In the genomic region with DNA sequence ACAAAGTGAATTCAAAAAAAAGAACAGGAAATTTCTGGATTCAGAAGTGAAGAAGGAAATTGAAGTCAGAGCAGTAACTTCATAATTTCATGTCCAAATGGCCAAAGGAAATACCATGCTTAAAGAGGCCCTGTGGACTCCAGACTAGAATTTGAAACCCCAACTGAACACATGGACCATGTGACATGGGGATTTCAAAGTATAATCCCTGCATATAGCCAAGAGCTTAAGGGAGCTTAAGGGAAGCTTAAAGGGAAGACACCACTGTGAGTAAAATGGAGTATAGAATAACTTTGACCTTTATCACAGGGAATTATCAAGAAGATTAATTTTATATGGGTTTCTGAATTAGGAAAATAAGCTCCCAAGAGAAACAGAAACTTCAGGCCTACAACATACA, we compare ENCODE assay signal across 29 cellular contexts.
"Had no signal": no experiment of that assay in that cellular context is flagged by ENCODE, and none has a peak within 500 bp of the region (broad histone marks: within the 10 kb centered on the region; RNA-seq: fewer than 3 reads in every experiment).

No MANE protein-coding gene starts in this region.

- DNase-seq: activated CD4-positive, alpha-beta memory T cell treated with anti-CD3 and anti-CD28 coated beads for 36 hours; activated CD4-positive, alpha-beta T cell treated with anti-CD3 and anti-CD28 coated beads for 36 hours; activated CD4-positive, alpha-beta T cell treated with anti-CD3 and anti-CD28 coated beads, Interleukin-2, amount 10 ng/mL, durations not matched to agents 24 days and 14 days; activated CD4-positive, CD25-positive, alpha-beta regulatory T cell; activated CD4-positive, CD25-positive, alpha-beta regulatory T cell treated with anti-CD3 and anti-CD28 coated beads, Interleukin-2, amount 50 U/mL, for 72 hours; activated CD8-positive, alpha-beta memory T cell treated with anti-CD3 and anti-CD28 coated beads, Interleukin-2, amount 10 ng/mL, durations not matched to agents 7 days and 5 days; activated CD8-positive, alpha-beta memory T cell treated with anti-CD3 and anti-CD28 coated beads, Interleukin-2, amount 50 U/mL, for 4 hours; activated CD8-positive, alpha-beta T cell treated with anti-CD3 and anti-CD28 coated beads, Interleukin-2, amount 10 ng/mL, durations not matched to agents 7 days and 5 days; activated effector memory CD4-positive, alpha-beta T cell treated with anti-CD3 and anti-CD28 coated beads, Interleukin-2, amount 50 U/mL, for 16 hours; activated naive CD4-positive, alpha-beta T cell treated with anti-CD3 and anti-CD28 coated beads, Interleukin-2, amount 10 ng/mL, durations not matched to agents 7 days and 5 days; activated naive CD8-positive, alpha-beta T cell treated with anti-CD3 and anti-CD28 coated beads, Interleukin-2, amount 10 ng/mL, durations not matched to agents 7 days and 5 days; activated T-cell treated with anti-CD3 and anti-CD28 coated beads, Interleukin-2, amount 50 U/mL, for 1 hour; activated T-cell treated with anti-CD3 and anti-CD28 coated beads, Interleukin-2, amount 50 U/mL, for 48 hours; cortex of kidney; dermis blood vessel endothelial cell; effector CD4-positive, alpha-beta T cell; effector memory CD8-positive, alpha-beta T cell; erythroblast; esophagus squamous epithelium; foreskin melanocyte; head of caudate nucleus; hippocampal formation; T-helper 17 cell; T1000 had no signal

- FAIRE-seq: colon had no signal

- ATAC-seq: activated CD4-positive, alpha-beta T cell treated with anti-CD3 and anti-CD28 coated beads for 36 hours; activated CD8-positive, alpha-beta memory T cell treated with anti-CD3 and anti-CD28 coated beads, Interleukin-2, amount 10 ng/mL, durations not matched to agents 7 days and 5 days; activated CD8-positive, alpha-beta T cell treated with anti-CD3 and anti-CD28 coated beads, Interleukin-2, amount 10 ng/mL, durations not matched to agents 7 days and 5 days; activated naive CD4-positive, alpha-beta T cell treated with anti-CD3 and anti-CD28 coated beads, Interleukin-2, amount 50 U/mL, for 72 hours; effector memory CD8-positive, alpha-beta T cell; T-helper 17 cell had no signal

- H3K36me3 ChIP-seq: ascending aorta, breast epithelium, cardiac muscle cell, esophagus squamous epithelium had no signal

- H3K4me1 ChIP-seq: ascending aorta, breast epithelium had no signal

- H3K4me3 ChIP-seq: ascending aorta, breast epithelium, cardiac muscle cell, esophagus squamous epithelium had no signal

- H3K27ac ChIP-seq: ascending aorta, breast epithelium, cardiac muscle cell, esophagus squamous epithelium had no signal

- H3K27me3 ChIP-seq: ascending aorta, breast epithelium, cardiac muscle cell, esophagus squamous epithelium had no signal

- H3K9me3 ChIP-seq: ascending aorta, breast epithelium, esophagus squamous epithelium had no signal
